ENCODE assay signal across 15 cellular contexts in genomic region chr3:36373084-36373483, GRCh38. TPM values are rescaled to one million over a fixed set of nuclear protein-coding genes. Genes with fewer than 3 reads are reported as not detected.
DNase-seq lines count a peak whose midpoint lies in the region; ATAC-seq and TF ChIP-seq lines count a peak whose summit lies in the region.
"Had no signal": no experiment of that assay in that cellular context is flagged by ENCODE, and none has a peak within 500 bp of the region (broad histone marks: within the 10 kb centered on the region; RNA-seq: fewer than 3 reads in every experiment).

No MANE protein-coding gene starts in this region.

- no peak overlapping the region for H3K4me3 Mint-ChIP-seq in CD14-positive monocyte

- in situ Hi-C loops in Caki2 (cut with HindIII; ENCODE audit: low pct_unique_long_range_greater_than_20kb, low sequenced_read_pairs) = no loop called here

- peaks cover 0 to 3% (median 0%) of the 10 kb centered on the region in 7 donors for H3K9me3 Mint-ChIP-seq in CD14-positive monocyte

- H3K4me1 ChIP-seq in esophagus muscularis mucosa = peaks cover 0 to 18% (median 16%) of the 10 kb centered on the region in 4 donors
- H3K4me1 ChIP-seq: BLaER1 had no signal

- TF ChIP-seq POLR2A in esophagus muscularis mucosa (IDR thresholded peaks at IDR 0.05; ENCODE audit: low read depth) = no peak

- no peaks in the 10 kb centered on the region for H3K27me3 ChIP-seq in esophagus muscularis mucosa
- H3K27me3 ChIP-seq: BLaER1 had no signal

- H3K27me3 Mint-ChIP-seq in CD14-positive monocyte (ENCODE audit: low read depth in 3 of 3) = peaks cover 2 to 5% (median 5%) of the 10 kb centered on the region in 3 donors

- no peaks in the 10 kb centered on the region for H3K36me3 Mint-ChIP-seq in CD14-positive monocyte

- H3K9me3 ChIP-seq in esophagus muscularis mucosa = no peaks in the 10 kb centered on the region
- H3K9me3 ChIP-seq: BLaER1 had no signal

- H3K27ac ChIP-seq in esophagus muscularis mucosa (replicated peaks in 1 of 4) = peak overlapping the region in 3 of 4 donors; percentile 10 to 58 (median 24)
- H3K27ac ChIP-seq: BLaER1 had no signal

- DNase-seq in Caki2 (ENCODE audit: low read depth) (peak; percentile 53), RPMI7951 (ENCODE audit: low read depth) (peak; percentile 61), esophagus muscularis mucosa (ENCODE audit: extremely low spot score) (no peak), myocyte (ENCODE audit: low read depth) (peak; percentile 46), NCI-H1417 treated with DMSO at 0.1 percent for 48 hours (lab: John Stamatoyannopoulos, UW) (no peak), CD14-positive monocyte (ENCODE audit: low spot score) (no peak)
- DNase-seq in activated CD4-positive, alpha-beta T cell treated with anti-CD3 and anti-CD28 coated beads for 1 hour = no peak
- DNase-seq: activated CD4-positive, alpha-beta T cell treated with anti-CD3 and anti-CD28 coated beads for 48 hours; GOT3; MM.1S; T-helper 1 cell had no signal

- H3K36me3 ChIP-seq in esophagus muscularis mucosa = no peaks in the 10 kb centered on the region
- H3K36me3 ChIP-seq: BLaER1 had no signal

- no peak overlapping the region for H3K27ac Mint-ChIP-seq in CD14-positive monocyte
- H3K27ac Mint-ChIP-seq: progenitor cell of endocrine pancreas had no signal

- TF ChIP-seq CTCF in esophagus muscularis mucosa (IDR thresholded peaks at IDR 0.05) (no peak), CD14-positive monocyte (IDR thresholded peaks at IDR 0.05) (no peak)

- no peak overlapping the region for H3K4me3 ChIP-seq in esophagus muscularis mucosa
- H3K4me3 ChIP-seq: BLaER1 had no signal

- no peak for TF ChIP-seq EP300 in esophagus muscularis mucosa (IDR thresholded peaks at IDR 0.05)

- intact Hi-C loops in esophagus muscularis mucosa (cut with DNase I) (no loop called here), CD14-positive monocyte (cut with micrococcal nuclease) (no loop called here)

- no peak for ATAC-seq in HG03045 (IDR thresholded peaks at IDR 0.05; ENCODE audit: unreplicated experiment)

- no peaks in the 10 kb centered on the region for H3K4me1 Mint-ChIP-seq in CD14-positive monocyte

RNA-seq across cellular contexts. Expression of gene STAC, which starts 7.2 kb away (rescaled TPM):
- total RNA-seq in Caki2 (2014; rRNA removed; shearing (Covaris generic); ENCODE audit: low replicate concordance) = 8.7 and 13.3 TPM in 2 replicates
- total RNA-seq in RPMI7951 (2014; rRNA removed; shearing (Covaris generic)) = 3.7 and 3.9 TPM in 2 replicates
- total RNA-seq in esophagus muscularis mucosa = 10 to 100 TPM in 1 of 4 donors, 1 to 10 TPM in 3; 7.1 to 11.9 (median 8.0) TPM
- total RNA-seq in myocyte = 0.21 and 0.32 TPM in 2 replicates
- polyA plus RNA-seq in myocyte (2012) = 0.33 TPM
- under 1 TPM; 0.10 to 0.40 TPM for polyA plus RNA-seq in CD14-positive monocyte
- total RNA-seq: G401 had no signal

Comparison
In these comparisons a context has a peak if more than half of its experiments do, and no peak if none do; other contexts are left out.
1. DNase-seq: peak in Caki2 (single experiment), RPMI7951 (single experiment) and myocyte (single experiment); none in esophagus muscularis mucosa (single experiment), activated CD4-positive, alpha-beta T cell treated with anti-CD3 and anti-CD28 coated beads for 1 hour (single experiment), NCI-H1417 treated with DMSO at 0.1 percent for 48 hours (single experiment) and CD14-positive monocyte (single experiment).